Comparison of ENCODE assay signal across 2 cellular contexts in the genomic region with DNA sequence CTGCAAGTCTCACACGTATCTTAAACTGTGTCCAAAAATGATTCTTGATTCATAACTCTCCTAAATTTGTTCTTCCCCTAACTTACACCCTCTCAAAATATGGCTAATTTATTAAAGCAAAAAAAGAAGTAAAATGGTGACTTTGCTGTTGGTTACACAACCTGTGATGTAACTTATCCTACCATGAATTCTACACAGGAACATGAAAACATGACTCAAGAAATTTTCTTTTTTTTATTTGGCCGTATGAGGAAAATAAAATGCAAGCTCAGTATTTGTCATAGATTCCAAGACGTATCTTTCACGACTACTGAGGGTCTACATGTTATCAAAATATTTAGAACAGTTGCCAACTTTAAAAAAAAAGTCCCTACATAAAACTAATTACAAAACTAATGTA.
TF ChIP-seq lines count a peak whose summit lies in the region.

No MANE protein-coding gene starts in this region.

TF ChIP-seq in IMR-90, 13 proteins besides CTCF, POLR2A, EP300 and RAD21:
- peak; percentile 38; the same call in 1 of the 2 replicates for TF ChIP-seq CEBPB (IDR thresholded peaks at IDR 0.05; ENCODE audit: low read depth, low read length)
- peak; percentile 29; the same call in 1 of the 2 replicates for TF ChIP-seq MAFK (IDR thresholded peaks at IDR 0.05; ENCODE audit: low read depth, low read length)
- no peak for TF ChIP-seq RCOR1 (IDR thresholded peaks at IDR 0.05; ENCODE audit: insufficient replicate concordance, low read length)
TF ChIP-seq in IMR-90: peak in this region for 2.

TF ChIP-seq in K562, 482 proteins besides CTCF, POLR2A, EP300 and RAD21:
- TF ChIP-seq, protein P1, sequence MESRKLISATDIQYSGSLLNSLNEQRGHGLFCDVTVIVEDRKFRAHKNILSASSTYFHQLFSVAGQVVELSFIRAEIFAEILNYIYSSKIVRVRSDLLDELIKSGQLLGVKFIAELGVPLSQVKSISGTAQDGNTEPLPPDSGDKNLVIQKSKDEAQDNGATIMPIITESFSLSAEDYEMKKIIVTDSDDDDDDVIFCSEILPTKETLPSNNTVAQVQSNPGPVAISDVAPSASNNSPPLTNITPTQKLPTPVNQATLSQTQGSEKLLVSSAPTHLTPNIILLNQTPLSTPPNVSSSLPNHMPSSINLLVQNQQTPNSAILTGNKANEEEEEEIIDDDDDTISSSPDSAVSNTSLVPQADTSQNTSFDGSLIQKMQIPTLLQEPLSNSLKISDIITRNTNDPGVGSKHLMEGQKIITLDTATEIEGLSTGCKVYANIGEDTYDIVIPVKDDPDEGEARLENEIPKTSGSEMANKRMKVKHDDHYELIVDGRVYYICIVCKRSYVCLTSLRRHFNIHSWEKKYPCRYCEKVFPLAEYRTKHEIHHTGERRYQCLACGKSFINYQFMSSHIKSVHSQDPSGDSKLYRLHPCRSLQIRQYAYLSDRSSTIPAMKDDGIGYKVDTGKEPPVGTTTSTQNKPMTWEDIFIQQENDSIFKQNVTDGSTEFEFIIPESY (CRISPR knock-in tag; IDR thresholded peaks at IDR 0.05) = no peak
- 0 out of 2 replicates have a peak, but pooled peaks have one; percentile 19 for TF ChIP-seq ZNF316 (IDR thresholded peaks at IDR 0.05)
